In genomic region chr5:523658-524441, GRCh38 we compare ENCODE assay signal across 11 cellular contexts. TPM values are rescaled to one million over a fixed set of nuclear protein-coding genes. Genes with fewer than 3 reads are reported as not detected.
DNase-seq lines count a peak whose midpoint lies in the region; ATAC-seq, FAIRE-seq and TF ChIP-seq lines count a peak whose summit lies in the region.
"Had no signal": no experiment of that assay in that cellular context is flagged by ENCODE, and none has a peak within 500 bp of the region (broad histone marks: within the 10 kb centered on the region; RNA-seq: fewer than 3 reads in every experiment).

No MANE protein-coding gene starts in this region.

- no peak for ATAC-seq in CD8-positive, alpha-beta T cell
- no peak for ATAC-seq in HG03175 (IDR thresholded peaks at IDR 0.05; ENCODE audit: unreplicated experiment)
- no peak for ATAC-seq in HepG2

- H3K79me2 ChIP-seq in HepG2 (ENCODE audit: insufficient read depth, low read length), result no peaks in the 10 kb centered on the region

- FAIRE-seq in HepG2 (lab: Jason Lieb, UNC), result no peak
- FAIRE-seq: H54 had no signal

- no peaks in the 10 kb centered on the region for H3K9me3 Mint-ChIP-seq in CD8-positive, alpha-beta T cell
- no peaks in the 10 kb centered on the region for H3K9me3 Mint-ChIP-seq in osteocyte (ENCODE audit: unreplicated experiment)
- no peaks in the 10 kb centered on the region for H3K9me3 Mint-ChIP-seq in activated T-helper 2 cell treated with anti-CD3 and anti-CD28 coated beads, Interferon-gamma antibody, Interleukin-2, Interleukin-4, amounts not matched to agents 10 μg/mL and 5 μg/mL and 100 μg/mL, durations not matched to agents 14 hours and 24 hours and 36 hours

- POLR2A ChIA-PET in CD8-positive, alpha-beta T cell (lab: Charles Lee), result no interaction called here
- POLR2A ChIA-PET in HepG2 (lab: Yijun Ruan, JAX), result no interaction called here

- H3K27ac ChIP-seq in CD8-positive, alpha-beta T cell (ENCODE audit: low read depth, low read length), result no peak overlapping the region
- no peak overlapping the region for H3K27ac ChIP-seq in HUES64 (ENCODE audit: low read depth, low read length)
- H3K27ac ChIP-seq in esophagus muscularis mucosa (replicated peaks in 1 of 4), result no peak overlapping the region
- H3K27ac ChIP-seq in HepG2 (ENCODE audit: extremely low read length, insufficient read depth, low read length), result no peak overlapping the region

- H3K4me1 Mint-ChIP-seq in CD8-positive, alpha-beta T cell (ENCODE audit: low read depth), result peaks cover 34% of the 10 kb centered on the region
- H3K4me1 Mint-ChIP-seq in osteocyte (ENCODE audit: unreplicated experiment), result peaks cover 5% of the 10 kb centered on the region
- H3K4me1 Mint-ChIP-seq in activated T-helper 2 cell treated with anti-CD3 and anti-CD28 coated beads, Interferon-gamma antibody, Interleukin-2, Interleukin-4, amounts not matched to agents 10 μg/mL and 5 μg/mL and 100 μg/mL, durations not matched to agents 14 hours and 24 hours and 36 hours (ENCODE audit: low read depth), result peaks cover 15% of the 10 kb centered on the region

- no peak for TF ChIP-seq RAD21 in HepG2 (CRISPR knock-in tag; IDR thresholded peaks at IDR 0.05)

- TF ChIP-seq EP300 in esophagus muscularis mucosa (IDR thresholded peaks at IDR 0.05) (no peak), HepG2 (IDR thresholded peaks at IDR 0.05; ENCODE audit: low read depth in 2 of 2, low read length in 2 of 2) (no peak), HepG2 (CRISPR knock-in tag; IDR thresholded peaks at IDR 0.05; ENCODE audit: borderline replicate concordance) (no peak)

- no peak overlapping the region for H2AFZ ChIP-seq in HepG2 (ENCODE audit: low read length)

- H3K4me3 Mint-ChIP-seq in CD8-positive, alpha-beta T cell, result peak overlapping the region; percentile 6
- peak overlapping the region; percentile 35 for H3K4me3 Mint-ChIP-seq in osteocyte (ENCODE audit: unreplicated experiment)
- H3K4me3 Mint-ChIP-seq in activated T-helper 2 cell treated with anti-CD3 and anti-CD28 coated beads, Interferon-gamma antibody, Interleukin-2, Interleukin-4, amounts not matched to agents 10 μg/mL and 5 μg/mL and 100 μg/mL, durations not matched to agents 14 hours and 24 hours and 36 hours (ENCODE audit: low read depth), result no peak overlapping the region

- TF ChIP-seq CTCF in CD8-positive, alpha-beta T cell (IDR thresholded peaks at IDR 0.05), result no peak
- TF ChIP-seq CTCF in esophagus muscularis mucosa (IDR thresholded peaks at IDR 0.05) (no peak), osteocyte (IDR thresholded peaks at IDR 0.05) (no peak), HepG2 (CRISPR knock-in tag; IDR thresholded peaks at IDR 0.05) (no peak)

- no peaks in the 10 kb centered on the region for H3K36me3 Mint-ChIP-seq in CD8-positive, alpha-beta T cell
- no peaks in the 10 kb centered on the region for H3K36me3 Mint-ChIP-seq in osteocyte (ENCODE audit: unreplicated experiment)
- peaks cover 2% of the 10 kb centered on the region for H3K36me3 Mint-ChIP-seq in activated T-helper 2 cell treated with anti-CD3 and anti-CD28 coated beads, Interferon-gamma antibody, Interleukin-2, Interleukin-4, amounts not matched to agents 10 μg/mL and 5 μg/mL and 100 μg/mL, durations not matched to agents 14 hours and 24 hours and 36 hours (ENCODE audit: low read depth)

- TF ChIP-seq POLR2A in esophagus muscularis mucosa (IDR thresholded peaks at IDR 0.05; ENCODE audit: low read depth) (no peak), HepG2 (IDR thresholded peaks at IDR 0.05; ENCODE audit: insufficient read depth in 1 of 2, low read depth in 2 of 2, low read length in 2 of 2) (no peak)

- DNase-seq in CD8-positive, alpha-beta T cell, result no peak
- no peak for DNase-seq in esophagus muscularis mucosa (ENCODE audit: extremely low spot score)
- DNase-seq in osteocyte (ENCODE audit: extremely low spot score, unreplicated experiment), result no peak
- no peak for DNase-seq in activated T-helper 2 cell treated with anti-CD3 and anti-CD28 coated beads, Interferon-gamma antibody, Interleukin-2, Interleukin-4, amounts not matched to agents 10 μg/mL and 5 μg/mL and 100 μg/mL, durations not matched to agents 14 hours and 24 hours and 36 hours (ENCODE audit: low spot score)
- no peak for DNase-seq in HepG2 (ENCODE audit: low spot score)
- DNase-seq in stimulated activated CD4-positive, alpha-beta T cell treated with anti-CD3 and anti-CD28 coated beads, Interleukin-2, amount 100 ng/mL, for 24 hours, result no peak
- DNase-seq: amygdala, KBM-7 had no signal

- no peak overlapping the region for H3K4me3 ChIP-seq in CD8-positive, alpha-beta T cell (ENCODE audit: low read depth, low read length)
- H3K4me3 ChIP-seq in HUES64 (ENCODE audit: low read length) (peak overlapping the region; percentile 43), esophagus muscularis mucosa (peak overlapping the region; percentile 38 to 40 (median 39)), HepG2 (replicated peaks in 1 of 3; ENCODE audit: insufficient read depth in 1 of 3, low read depth in 2 of 3, low read length in 3 of 3) (no peak overlapping the region)

- no peaks in the 10 kb centered on the region for H3K36me3 ChIP-seq in CD8-positive, alpha-beta T cell (ENCODE audit: insufficient read depth, low read length)
- H3K36me3 ChIP-seq in HUES64 (ENCODE audit: insufficient read depth, low read length), result no peaks in the 10 kb centered on the region
- no peaks in the 10 kb centered on the region for H3K36me3 ChIP-seq in esophagus muscularis mucosa
- no peaks in the 10 kb centered on the region for H3K36me3 ChIP-seq in HepG2 (replicated peaks in 1 of 2; ENCODE audit: control insufficient read depth in 1 of 2, insufficient read depth in 2 of 2, low read length in 2 of 2)

- H3K9ac ChIP-seq in HUES64 (ENCODE audit: low read depth, low read length) (no peak overlapping the region; the same call in 1 of the 2 replicates), HepG2 (ENCODE audit: insufficient read depth, low read depth, low read length) (no peak overlapping the region)

- H4K20me1 ChIP-seq in HepG2 (ENCODE audit: insufficient read depth, low read length), result no peaks in the 10 kb centered on the region

- H3K27me3 Mint-ChIP-seq in CD8-positive, alpha-beta T cell (ENCODE audit: low read depth), result peaks cover 45% of the 10 kb centered on the region
- peaks cover 40% of the 10 kb centered on the region for H3K27me3 Mint-ChIP-seq in osteocyte (ENCODE audit: unreplicated experiment)
- H3K27me3 Mint-ChIP-seq in activated T-helper 2 cell treated with anti-CD3 and anti-CD28 coated beads, Interferon-gamma antibody, Interleukin-2, Interleukin-4, amounts not matched to agents 10 μg/mL and 5 μg/mL and 100 μg/mL, durations not matched to agents 14 hours and 24 hours and 36 hours (ENCODE audit: low read depth), result peaks cover 48% of the 10 kb centered on the region

- peaks cover 14% of the 10 kb centered on the region for H3K4me1 ChIP-seq in CD8-positive, alpha-beta T cell (ENCODE audit: insufficient read depth, low read length)
- peaks cover 6% of the 10 kb centered on the region for H3K4me1 ChIP-seq in HUES64 (ENCODE audit: insufficient read depth, low read length)
- H3K4me1 ChIP-seq in esophagus muscularis mucosa, result peaks cover 4 to 38% (median 31%) of the 10 kb centered on the region in 4 donors
- H3K4me1 ChIP-seq in HepG2 (ENCODE audit: insufficient read depth, low read length), result peaks cover 17% of the 10 kb centered on the region; the same call in 1 of the 2 replicates

- no TSS peak for BruUV-seq in HepG2 (replicated peaks; lab: Mats Ljungman, UMichigan)

- in situ Hi-C loops in HepG2 (cut with HindIII; ENCODE audit: extremely low pct_ligation_motif_present, low pct_unique_long_range_greater_than_20kb), result no loop called here

- H3K9me3 ChIP-seq in CD8-positive, alpha-beta T cell (ENCODE audit: low read length), result no peaks in the 10 kb centered on the region
- no peaks in the 10 kb centered on the region for H3K9me3 ChIP-seq in HUES64 (ENCODE audit: insufficient read depth, low read depth, low read length)
- H3K9me3 ChIP-seq in esophagus muscularis mucosa, result no peaks in the 10 kb centered on the region
- H3K9me3 ChIP-seq in HepG2 (ENCODE audit: low read length), result no peaks in the 10 kb centered on the region

- intact Hi-C loops in CD8-positive, alpha-beta T cell (cut with DNase I, micrococcal nuclease), result no loop called here
- intact Hi-C loops in esophagus muscularis mucosa (cut with DNase I), result no loop called here
- intact Hi-C loops in activated T-helper 2 cell treated with anti-CD3 and anti-CD28 coated beads, Interferon-gamma antibody, Interleukin-2, Interleukin-4, amounts not matched to agents 10 μg/mL and 5 μg/mL and 100 μg/mL, durations not matched to agents 14 hours and 24 hours and 36 hours (cut with micrococcal nuclease), result no loop called here
- intact Hi-C loops in HepG2 (cut with micrococcal nuclease; ENCODE audit: unreplicated experiment), result no loop called here

- 2% methylated on average over 93 of the region's 93 CpGs for WGBS in HUES64
- WGBS in esophagus muscularis mucosa, result 2% methylated on average over 28 of the region's 93 CpGs
- whole genome bisulfite sequencing in HepG2 (ENCODE audit: low lambda C conversion rate), result 5% methylated on average over 6 of the region's 93 CpGs

- no peak overlapping the region for H3K27ac Mint-ChIP-seq in CD8-positive, alpha-beta T cell
- H3K27ac Mint-ChIP-seq in osteocyte (ENCODE audit: unreplicated experiment), result no peak overlapping the region
- H3K27ac Mint-ChIP-seq in activated T-helper 2 cell treated with anti-CD3 and anti-CD28 coated beads, Interferon-gamma antibody, Interleukin-2, Interleukin-4, amounts not matched to agents 10 μg/mL and 5 μg/mL and 100 μg/mL, durations not matched to agents 14 hours and 24 hours and 36 hours, result no peak overlapping the region

- no peak overlapping the region for H3K4me2 ChIP-seq in HepG2 (ENCODE audit: low read depth, low read length)

- CTCF ChIA-PET in CD8-positive, alpha-beta T cell (lab: Charles Lee), result interaction anchor here (0.7 kb wide), 1 partner anchor 1135 kb away, joined by 4 read pairs; no protein-coding TSS in a partner anchor
- CTCF ChIA-PET in HepG2 (lab: Yijun Ruan, JAX; ENCODE audit: low intra/inter-chr PET ratio, low total read pairs), result no interaction called here

- peaks cover 20% of the 10 kb centered on the region for H3K27me3 ChIP-seq in CD8-positive, alpha-beta T cell (ENCODE audit: insufficient read depth, low read length)
- H3K27me3 ChIP-seq in HUES64 (ENCODE audit: insufficient read depth, low read length) (peaks cover 77% of the 10 kb centered on the region), esophagus muscularis mucosa (peaks cover 3 to 100% (median 46%) of the 10 kb centered on the region in 4 donors), HepG2 (ENCODE audit: control insufficient read depth in 1 of 2, insufficient read depth in 2 of 2, low read length in 2 of 2) (peaks cover 0 to 58% of the 10 kb centered on the region in 2 experiments; a peak in 4 of 5 replicates)

RNA-seq across cellular contexts. Expression of gene SLC9A3, which starts 0.4 kb away (rescaled TPM):
- total RNA-seq in CD8-positive, alpha-beta T cell, result 1 to 10 TPM; 1.8 to 2.0 TPM
- 0.55 TPM for polyA plus RNA-seq in HUES64 (2013, experiment 1 of 2)
- polyA plus RNA-seq in HUES64 (2013, experiment 2 of 2), result 0.70 TPM
- total RNA-seq in esophagus muscularis mucosa (1 to 10 TPM; 1.7 to 5.0 (median 2.8) TPM), osteocyte (1.2 and 1.7 TPM in 2 replicates), HepG2 (2016; rRNA removed; fragmentation: Illumina TruSeq; extraction: Trizol) (1.2 and 1.8 TPM in 2 replicates)
- 2.4 and 2.8 TPM in 2 replicates for total RNA-seq in activated T-helper 2 cell treated with anti-CD3 and anti-CD28 coated beads, Interferon-gamma antibody, Interleukin-2, Interleukin-4, amounts not matched to agents 10 μg/mL and 5 μg/mL and 100 μg/mL, durations not matched to agents 14 hours and 24 hours and 36 hours
- total RNA-seq in HepG2 (2016; cell fraction: cytosol; rRNA removed; fragmentation: Illumina TruSeq; extraction: Trizol; ENCODE audit: low read depth), result 0.30 and 0.35 TPM in 2 replicates
- 1.3 and 1.6 TPM in 2 replicates for total RNA-seq in HepG2 (2016; cell fraction: insoluble cytoplasmic fraction; rRNA removed; fragmentation: Illumina TruSeq; extraction: Trizol)
- total RNA-seq in HepG2 (2016; cell fraction: membrane; rRNA removed; fragmentation: Illumina TruSeq; extraction: Trizol), result 1.5 and 1.9 TPM in 2 replicates
- total RNA-seq in HepG2 (2016; cell fraction: nucleus; rRNA removed; fragmentation: Illumina TruSeq; extraction: Trizol), result 1.1 and 1.2 TPM in 2 replicates
- 1.5 and 1.9 TPM in 2 replicates for polyA plus RNA-seq in HepG2 (2011; rRNA removed)
- polyA plus RNA-seq in HepG2 (2011; cell fraction: cytosol; rRNA removed), result 1.4 TPM in 2 replicates
- 2.2 and 2.4 TPM in 2 replicates for polyA plus RNA-seq in HepG2 (2011; cell fraction: nucleus; rRNA removed)
- polyA plus RNA-seq in HepG2 (2012), result 1.1 and 1.4 TPM in 2 replicates
- 0.37 and 0.43 TPM in 2 replicates for polyA plus RNA-seq in HepG2 (2016; cell fraction: cytosol; fragmentation: Illumina TruSeq; extraction: Trizol; ENCODE audit: low read depth)
- polyA plus RNA-seq in HepG2 (2016; cell fraction: insoluble cytoplasmic fraction; fragmentation: Illumina TruSeq; extraction: Trizol; ENCODE audit: low read depth), result 1.7 and 1.8 TPM in 2 replicates
- 1.4 and 1.6 TPM in 2 replicates for polyA plus RNA-seq in HepG2 (2016; cell fraction: membrane; fragmentation: Illumina TruSeq; extraction: Trizol; ENCODE audit: low read depth)
- 1.9 and 2.4 TPM in 2 replicates for polyA plus RNA-seq in HepG2 (2016; cell fraction: nucleus; fragmentation: Illumina TruSeq; extraction: Trizol; ENCODE audit: insufficient read depth, low read depth)
- 0.76 and 1.0 TPM in 2 replicates for polyA minus RNA-seq in HepG2 (2011; rRNA and poly(A)+ RNA removed; ENCODE audit: low replicate concordance)
- polyA minus RNA-seq in HepG2 (2011; cell fraction: cytosol; rRNA and poly(A)+ RNA removed), result 0.35 and 0.49 TPM in 2 replicates
- 0.99 and 1.0 TPM in 2 replicates for polyA minus RNA-seq in HepG2 (2011; cell fraction: nucleus; rRNA and poly(A)+ RNA removed)

Comparison
In these comparisons a context has a peak if more than half of its experiments do, and no peak if none do; other contexts are left out.
1. H3K4me3 ChIP-seq: peak in HUES64 (single experiment) and esophagus muscularis mucosa (4 of 4); none in CD8-positive, alpha-beta T cell (single experiment) and HepG2 (0 of 3).